In genomic region chr3:98454929-98455328, GRCh38 we compare ENCODE assay signal across 32 cellular contexts. TPM values are rescaled to one million over a fixed set of nuclear protein-coding genes. Genes with fewer than 3 reads are reported as not detected.
"Had no signal": no experiment of that assay in that cellular context is flagged by ENCODE, and none has a peak within 500 bp of the region (broad histone marks: within the 10 kb centered on the region; RNA-seq: fewer than 3 reads in every experiment).

No MANE protein-coding gene starts in this region.

- H3K4me3 Mint-ChIP-seq: activated CD4-positive, alpha-beta T cell treated with anti-CD3 and anti-CD28 coated beads for 36 hours; activated CD4-positive, alpha-beta T cell treated with anti-CD3 and anti-CD28 coated beads, Interleukin-2, amount 10 ng/mL, durations not matched to agents 7 days and 5 days; activated CD8-positive, alpha-beta T cell treated with anti-CD3 and anti-CD28 coated beads, Interleukin-2, amount 10 ng/mL, durations not matched to agents 7 days and 5 days; activated naive CD4-positive, alpha-beta T cell treated with anti-CD3 and anti-CD28 coated beads for 36 hours; activated naive CD8-positive, alpha-beta T cell treated with anti-CD3 and anti-CD28 coated beads for 36 hours; activated T-cell treated with anti-CD3 and anti-CD28 coated beads, Interleukin-2, amount 50 U/mL, for 24 hours had no signal

- H3K36me3 ChIP-seq: ascending aorta, Peyer's patch had no signal

- ATAC-seq: activated CD4-positive, alpha-beta T cell treated with anti-CD3 and anti-CD28 coated beads for 36 hours; activated CD8-positive, alpha-beta T cell treated with anti-CD3 and anti-CD28 coated beads, Interleukin-2, amount 10 ng/mL, durations not matched to agents 7 days and 5 days; PC-3 had no signal

- DNase-seq: activated CD4-positive, alpha-beta T cell treated with anti-CD3 and anti-CD28 coated beads for 36 hours; activated CD4-positive, alpha-beta T cell treated with anti-CD3 and anti-CD28 coated beads, Interleukin-2, amount 10 ng/mL, durations not matched to agents 7 days and 5 days; activated CD4-positive, alpha-beta T cell treated with anti-CD3 and anti-CD28 coated beads, Interleukin-2, amount 50 U/mL, for 48 hours; activated CD8-positive, alpha-beta T cell treated with anti-CD3 and anti-CD28 coated beads, Interleukin-2, amount 10 ng/mL, durations not matched to agents 7 days and 5 days; activated gamma-delta T cell treated with Interleukin-2 at 50 U/mL for 16 hours; activated naive CD4-positive, alpha-beta T cell treated with anti-CD3 and anti-CD28 coated beads for 36 hours; activated naive CD8-positive, alpha-beta T cell treated with anti-CD3 and anti-CD28 coated beads for 36 hours; activated T-cell treated with anti-CD3 and anti-CD28 coated beads, Interleukin-2, amount 50 U/mL, for 24 hours; Kasumi-1; KG1; MM.1S; NCI-H1105; NCI-H1417 treated with DMSO at 0.1 percent for 48 hours; NCI-H187 treated with DMSO at 0.1 percent for 48 hours; NCI-H2081; NCI-H2171 treated with DMSO at 0.1 percent for 48 hours; NCI-H345; NCI-H526; NCI-H748 treated with DMSO at 0.1 percent for 48 hours; NK-92 treated with Interleukin-12 subunit alpha and Interleukin-12 subunit beta, amount 100 ng/mL, for 24 hours; PC-3; Peyer's patch; Right ventricle myocardium superior; RPMI8226; SW 1271; T1000 had no signal

- H3K4me3 ChIP-seq: ascending aorta, Peyer's patch had no signal

- H3K27ac Mint-ChIP-seq: activated CD4-positive, alpha-beta T cell treated with anti-CD3 and anti-CD28 coated beads for 36 hours; activated CD4-positive, alpha-beta T cell treated with anti-CD3 and anti-CD28 coated beads, Interleukin-2, amount 10 ng/mL, durations not matched to agents 7 days and 5 days; activated CD8-positive, alpha-beta T cell treated with anti-CD3 and anti-CD28 coated beads, Interleukin-2, amount 10 ng/mL, durations not matched to agents 7 days and 5 days; activated naive CD4-positive, alpha-beta T cell treated with anti-CD3 and anti-CD28 coated beads for 36 hours; activated naive CD8-positive, alpha-beta T cell treated with anti-CD3 and anti-CD28 coated beads for 36 hours; activated T-cell treated with anti-CD3 and anti-CD28 coated beads, Interleukin-2, amount 50 U/mL, for 24 hours; activated T-helper 2 cell treated with anti-CD3 and anti-CD28 coated beads, Interferon-gamma antibody, Interleukin-2, Interleukin-4, amounts not matched to agents 10 μg/mL and 5 μg/mL and 100 μg/mL, durations not matched to agents 14 hours and 24 hours and 36 hours had no signal

- H3K4me1 Mint-ChIP-seq: activated CD4-positive, alpha-beta T cell treated with anti-CD3 and anti-CD28 coated beads for 36 hours; activated naive CD8-positive, alpha-beta T cell treated with anti-CD3 and anti-CD28 coated beads for 36 hours had no signal

- H3K4me1 ChIP-seq: ascending aorta, Peyer's patch had no signal

- H3K27ac ChIP-seq: ascending aorta, Peyer's patch had no signal

- H3K9me3 ChIP-seq: Peyer's patch had no signal

- H3K36me3 Mint-ChIP-seq: activated naive CD8-positive, alpha-beta T cell treated with anti-CD3 and anti-CD28 coated beads for 36 hours had no signal

- H3K27me3 ChIP-seq: ascending aorta, Peyer's patch had no signal

RNA-seq across cellular contexts. Expression of gene OR5K1, which starts 8.1 kb away (rescaled TPM):
- total RNA-seq: activated CD4-positive, alpha-beta T cell treated with anti-CD3 and anti-CD28 coated beads for 36 hours; activated CD4-positive, alpha-beta T cell treated with anti-CD3 and anti-CD28 coated beads, Interleukin-2, amount 10 ng/mL, durations not matched to agents 7 days and 5 days; activated CD8-positive, alpha-beta T cell treated with anti-CD3 and anti-CD28 coated beads, Interleukin-2, amount 10 ng/mL, durations not matched to agents 7 days and 5 days; activated naive CD4-positive, alpha-beta T cell treated with anti-CD3 and anti-CD28 coated beads for 36 hours; activated naive CD8-positive, alpha-beta T cell treated with anti-CD3 and anti-CD28 coated beads for 36 hours; activated T-helper 2 cell treated with anti-CD3 and anti-CD28 coated beads, Interferon-gamma antibody, Interleukin-2, Interleukin-4, amounts not matched to agents 10 μg/mL and 5 μg/mL and 100 μg/mL, durations not matched to agents 14 hours and 24 hours and 36 hours; cardiac septum; NCI-H460; PC-3; Peyer's patch; Right ventricle myocardium superior; T-helper 1 cell treated with Interleukin-12 subunit alpha and Interleukin-12 subunit beta and Interleukin-4 antibody, amounts not matched to agents 30 ng/mL and 1 ng/mL, for 36 hours; T-helper 2 cell treated with Interferon-gamma antibody and Interleukin-4, amounts not matched to agents 100 ng/mL and 5 ng/mL, for 36 hours had no signal

RNA-seq across cellular contexts. Expression of gene OR5K2, which starts 42.6 kb away (rescaled TPM):
- total RNA-seq: activated CD4-positive, alpha-beta T cell treated with anti-CD3 and anti-CD28 coated beads for 36 hours; activated CD4-positive, alpha-beta T cell treated with anti-CD3 and anti-CD28 coated beads, Interleukin-2, amount 10 ng/mL, durations not matched to agents 7 days and 5 days; activated CD8-positive, alpha-beta T cell treated with anti-CD3 and anti-CD28 coated beads, Interleukin-2, amount 10 ng/mL, durations not matched to agents 7 days and 5 days; activated naive CD4-positive, alpha-beta T cell treated with anti-CD3 and anti-CD28 coated beads for 36 hours; activated naive CD8-positive, alpha-beta T cell treated with anti-CD3 and anti-CD28 coated beads for 36 hours; activated T-helper 2 cell treated with anti-CD3 and anti-CD28 coated beads, Interferon-gamma antibody, Interleukin-2, Interleukin-4, amounts not matched to agents 10 μg/mL and 5 μg/mL and 100 μg/mL, durations not matched to agents 14 hours and 24 hours and 36 hours; ascending aorta; cardiac septum; NCI-H460; PC-3; Peyer's patch; Right ventricle myocardium superior; T-helper 1 cell treated with Interleukin-12 subunit alpha and Interleukin-12 subunit beta and Interleukin-4 antibody, amounts not matched to agents 30 ng/mL and 1 ng/mL, for 36 hours; T-helper 2 cell treated with Interferon-gamma antibody and Interleukin-4, amounts not matched to agents 100 ng/mL and 5 ng/mL, for 36 hours had no signal
